8 cellular contexts compared by ENCODE assay signal in genomic region chr5:65625743-65626142, GRCh38. TPM values are rescaled to one million over a fixed set of nuclear protein-coding genes. Genes with fewer than 3 reads are reported as not detected.
DNase-seq lines count a peak whose midpoint lies in the region; TF ChIP-seq lines count a peak whose summit lies in the region.

No MANE protein-coding gene starts in this region.

- TF ChIP-seq POLR2A in adrenal gland (IDR thresholded peaks at IDR 0.05) = no peak

- peaks cover 9% of the 10 kb centered on the region for H3K4me1 ChIP-seq in effector memory CD4-positive, alpha-beta T cell (ENCODE audit: control insufficient read depth, insufficient read depth, low read length, poor library complexity, severe bottlenecking)
- peaks cover 25% of the 10 kb centered on the region for H3K4me1 ChIP-seq in osteoblast (ENCODE audit: insufficient read depth, low read length)
- H3K4me1 ChIP-seq in adrenal gland (replicated peaks in 1 of 2) = peaks cover 14 to 34% of the 10 kb centered on the region in 2 donors

- no TSS peak for BruUV-seq in Calu3 (replicated peaks; lab: Mats Ljungman, UMichigan)

- no peaks in the 10 kb centered on the region for H3K9me3 ChIP-seq in effector memory CD4-positive, alpha-beta T cell (ENCODE audit: control insufficient read depth, low read length)
- H3K9me3 ChIP-seq in osteoblast (ENCODE audit: low read depth, low read length) (no peaks in the 10 kb centered on the region), adrenal gland (replicated peaks in 1 of 3) (no peaks in the 10 kb centered on the region)

- TF ChIP-seq CTCF in Calu3 (IDR thresholded peaks at IDR 0.05; ENCODE audit: unreplicated experiment) (no peak), osteoblast (IDR thresholded peaks at IDR 0.05; ENCODE audit: extremely low read depth, low read depth, low read length) (no peak), adrenal gland (IDR thresholded peaks at IDR 0.05) (no peak)

- no peaks in the 10 kb centered on the region for H3K9me3 Mint-ChIP-seq in Calu3 (ENCODE audit: low read depth, unreplicated experiment)

- H3K4me2 ChIP-seq in osteoblast (ENCODE audit: insufficient read depth, low read length) = peak overlapping the region; percentile 97

- peak overlapping the region; percentile 89 for H2AFZ ChIP-seq in osteoblast (ENCODE audit: low read length)

- peak overlapping the region; percentile 98 for H3K27ac Mint-ChIP-seq in Calu3 (ENCODE audit: unreplicated experiment)

- H3K27me3 Mint-ChIP-seq in Calu3 (ENCODE audit: unreplicated experiment) = no peaks in the 10 kb centered on the region

- peaks cover 5% of the 10 kb centered on the region for H4K20me1 ChIP-seq in osteoblast (ENCODE audit: insufficient read depth, low read length)

- peak overlapping the region; percentile 99 for H3K4me3 Mint-ChIP-seq in Calu3 (ENCODE audit: low read depth, unreplicated experiment)

- WGBS in adrenal gland, 4 donors = 60 to 66% (median 62%) methylated on average over 6 of the region's 6 CpGs

- peaks cover 4% of the 10 kb centered on the region for H3K36me3 ChIP-seq in effector memory CD4-positive, alpha-beta T cell (ENCODE audit: control insufficient read depth, insufficient read depth, low read length)
- H3K36me3 ChIP-seq in osteoblast (ENCODE audit: insufficient read depth, low read length) (peaks cover 9% of the 10 kb centered on the region), adrenal gland (replicated peaks in 1 of 2) (no peaks in the 10 kb centered on the region)

- CTCF ChIA-PET in Calu3 (lab: Charles Lee) = interaction anchor here (1.4 kb wide), 1 partner anchor 14 kb away, joined by 5 read pairs; no protein-coding TSS in a partner anchor

- peaks cover 87% of the 10 kb centered on the region for H3K79me2 ChIP-seq in osteoblast (ENCODE audit: insufficient read depth, low read length)

- DNase-seq in Calu3 = no peak
- DNase-seq in NCI-H69 (lab: John Stamatoyannopoulos, UW) = peak; percentile 9
- DNase-seq in effector memory CD4-positive, alpha-beta T cell = no peak
- DNase-seq in osteoblast (ENCODE audit: insufficient read length, low spot score, missing footprints) = no peak
- no peak for DNase-seq in NCI-H2171 treated with DMSO at 0.1 percent for 48 hours (lab: John Stamatoyannopoulos, UW)
- no peak for DNase-seq in GDM1 (lab: John Stamatoyannopoulos, UW)
- no peak for DNase-seq in adrenal gland
- no peak for DNase-seq in cerebellar cortex (ENCODE audit: low spot score)

- intact Hi-C loops in Calu3 (cut with micrococcal nuclease; ENCODE audit: unreplicated experiment) (no loop called here), adrenal gland (cut with DNase I) (no loop called here)

- H3K27ac ChIP-seq in effector memory CD4-positive, alpha-beta T cell (ENCODE audit: insufficient read depth, low read length, poor library complexity, severe bottlenecking) = peak overlapping the region; percentile 90
- peak overlapping the region; percentile 93 for H3K27ac ChIP-seq in osteoblast (ENCODE audit: low read depth, low read length)
- H3K27ac ChIP-seq in adrenal gland = peak overlapping the region in 2 of 5 donors; percentile 75 to 84

- no peaks in the 10 kb centered on the region for H3K4me1 Mint-ChIP-seq in Calu3 (ENCODE audit: low read depth, unreplicated experiment)

- H3K27me3 ChIP-seq in effector memory CD4-positive, alpha-beta T cell (replicated peaks; ENCODE audit: control insufficient read depth, insufficient read depth, low read length, poor library complexity, severe bottlenecking) = no peaks in the 10 kb centered on the region
- H3K27me3 ChIP-seq in osteoblast (ENCODE audit: insufficient read depth, low read length) (no peaks in the 10 kb centered on the region), adrenal gland (no peaks in the 10 kb centered on the region)

- H3K4me3 ChIP-seq in effector memory CD4-positive, alpha-beta T cell (ENCODE audit: insufficient read depth, low read depth, low read length, poor library complexity, severe bottlenecking) = peak overlapping the region; percentile 74
- H3K4me3 ChIP-seq in osteoblast (ENCODE audit: insufficient read depth, low read length) (peak overlapping the region; percentile 98), adrenal gland (peak overlapping the region in 2 of 4 donors; percentile 78 to 90)

- H3K36me3 Mint-ChIP-seq in Calu3 (ENCODE audit: insufficient read depth, unreplicated experiment) = peaks cover 28% of the 10 kb centered on the region

RNA-seq across cellular contexts. Expression of gene SHLD3, which starts 0.9 kb away (rescaled TPM):
- total RNA-seq in Calu3 (2022) (4.5 and 4.7 TPM in 2 replicates), osteoblast (4.3 and 4.4 TPM in 2 replicates), adrenal gland (10 to 100 TPM in 1 of 8 donors, 1 to 10 TPM in 7; 1.0 to 11.7 (median 2.8) TPM)
- 1 to 10 TPM; 2.8 to 5.5 (median 3.9) TPM for polyA plus RNA-seq in adrenal gland

RNA-seq across cellular contexts. Expression of gene TRAPPC13, which starts 0.9 kb away (rescaled TPM):
- total RNA-seq in Calu3 (2022) (27.6 and 28.2 TPM in 2 replicates), osteoblast (24.2 and 26.1 TPM in 2 replicates), adrenal gland (10 to 100 TPM in 7 of 8 donors, 1 to 10 TPM in 1; 9.8 to 53.6 (median 17.5) TPM)
- 10 to 100 TPM; 14.9 to 26.9 (median 19.5) TPM for polyA plus RNA-seq in adrenal gland

RNA-seq across cellular contexts. Expression of gene TRIM23, which starts 1.6 kb away (rescaled TPM):
- total RNA-seq in Calu3 (2022) (12.0 and 12.5 TPM in 2 replicates), osteoblast (30.4 and 32.1 TPM in 2 replicates), adrenal gland (10 to 100 TPM; 12.8 to 31.7 (median 18.6) TPM)
- 10 to 100 TPM in 1 of 3 donors, 1 to 10 TPM in 2; 4.2 to 14.1 (median 4.7) TPM for polyA plus RNA-seq in adrenal gland
